ENCODE assay signal across 7 cellular contexts in the genomic region with DNA sequence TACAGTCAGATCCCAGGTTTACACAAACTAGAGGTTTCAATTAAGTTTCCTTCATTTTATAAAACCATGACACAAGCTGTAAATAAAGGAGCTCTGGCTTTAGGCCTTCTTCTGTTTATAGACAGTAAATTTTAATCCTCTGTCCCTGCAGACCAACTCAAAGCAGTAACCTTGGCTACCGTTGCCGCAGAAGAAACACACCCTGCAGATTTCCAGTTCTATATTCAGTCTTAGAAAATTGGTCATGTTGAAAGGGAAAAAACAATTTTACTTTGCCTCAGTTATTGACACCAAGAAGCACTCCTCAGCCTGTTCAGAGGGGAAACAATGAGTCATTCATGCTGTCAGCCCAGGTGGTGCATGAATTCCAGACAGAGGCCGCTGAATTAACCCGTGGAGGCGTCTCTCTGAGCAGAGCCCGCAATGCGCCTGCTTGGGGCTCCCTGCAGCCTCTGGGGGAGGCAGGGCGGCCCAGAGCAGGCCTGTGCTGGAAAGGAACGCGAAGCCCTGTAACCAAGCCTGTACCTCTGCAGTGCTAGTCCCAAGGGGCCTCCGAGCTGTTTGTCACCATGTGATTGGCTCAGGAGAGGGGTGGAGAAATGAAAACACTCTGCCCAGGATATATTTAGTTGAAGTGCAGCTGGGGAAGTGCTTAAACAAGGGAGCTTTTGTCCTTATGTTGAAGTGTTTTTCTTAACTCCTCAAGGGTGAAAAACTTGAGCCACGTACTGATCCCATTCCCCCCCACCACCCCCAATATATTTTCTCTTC.
DNase-seq lines count a peak whose midpoint lies in the region; ATAC-seq and TF ChIP-seq lines count a peak whose summit lies in the region.

No MANE protein-coding gene starts in this region.

- peak; percentile 99 for DNase-seq in NCI-H187 treated with DMSO at 0.1 percent for 48 hours (lab: John Stamatoyannopoulos, UW)
- peak; percentile 93 for DNase-seq in T-helper 2 cell treated with Interferon-gamma antibody and Interleukin-4, amounts not matched to agents 5 μg/mL and 100 μg/mL, for 36 hours (ENCODE audit: low spot score)
- DNase-seq in ascending aorta (ENCODE audit: low spot score in 2 of 2) = peak; percentile 87 to 97
- DNase-seq in hepatic stellate cell (ENCODE audit: low spot score) = peak; percentile 92
- DNase-seq in retinal pigment epithelial cell (ENCODE audit: low read depth) = peak; percentile 96

- ATAC-seq in GM18505 (IDR thresholded peaks at IDR 0.05; ENCODE audit: unreplicated experiment) (peak; percentile 97), HG02970 (IDR thresholded peaks at IDR 0.05; ENCODE audit: low FRiP score, unreplicated experiment) (peak; percentile 96)

- peaks cover 43% of the 10 kb centered on the region for H3K4me1 Mint-ChIP-seq in T-helper 2 cell treated with Interferon-gamma antibody and Interleukin-4, amounts not matched to agents 5 μg/mL and 100 μg/mL, for 36 hours (ENCODE audit: low read depth)

- H3K27me3 ChIP-seq in ascending aorta = no peaks in the 10 kb centered on the region

- H3K27ac Mint-ChIP-seq in T-helper 2 cell treated with Interferon-gamma antibody and Interleukin-4, amounts not matched to agents 5 μg/mL and 100 μg/mL, for 36 hours = peak overlapping the region; percentile 89

- H3K4me3 ChIP-seq in ascending aorta (peak overlapping the region; percentile 44 to 60), retinal pigment epithelial cell (ENCODE audit: low read length) (peak overlapping the region; percentile 24)

- H3K36me3 Mint-ChIP-seq in T-helper 2 cell treated with Interferon-gamma antibody and Interleukin-4, amounts not matched to agents 5 μg/mL and 100 μg/mL, for 36 hours (ENCODE audit: low read depth) = no peaks in the 10 kb centered on the region

- peak overlapping the region; percentile 93 to 94 for H3K27ac ChIP-seq in ascending aorta

- no peaks in the 10 kb centered on the region for H3K9me3 ChIP-seq in ascending aorta

- H3K27me3 Mint-ChIP-seq in T-helper 2 cell treated with Interferon-gamma antibody and Interleukin-4, amounts not matched to agents 5 μg/mL and 100 μg/mL, for 36 hours (ENCODE audit: low read depth) = no peaks in the 10 kb centered on the region

- peak overlapping the region; percentile 79 for H3K4me3 Mint-ChIP-seq in T-helper 2 cell treated with Interferon-gamma antibody and Interleukin-4, amounts not matched to agents 5 μg/mL and 100 μg/mL, for 36 hours

- H3K4me1 ChIP-seq in ascending aorta = peaks cover 10 to 56% of the 10 kb centered on the region in 2 donors

- TF ChIP-seq POLR2A in GM18505 (IDR thresholded peaks at IDR 0.05; ENCODE audit: borderline replicate concordance, extremely low read depth, insufficient read depth, insufficient read length) = peak; percentile 92

- H3K9me3 Mint-ChIP-seq in T-helper 2 cell treated with Interferon-gamma antibody and Interleukin-4, amounts not matched to agents 5 μg/mL and 100 μg/mL, for 36 hours = no peaks in the 10 kb centered on the region

- intact Hi-C loops in ascending aorta (cut with DNase I) = loop anchor here (1.0 to 2.0 kb wide), 5 partner anchors 11 to 87 kb away; no protein-coding TSS in a partner anchor

- H3K36me3 ChIP-seq in ascending aorta = no peaks in the 10 kb centered on the region

- TF ChIP-seq CTCF in ascending aorta (IDR thresholded peaks at IDR 0.05) (no peak), retinal pigment epithelial cell (conservative IDR thresholded peaks at IDR 0.05; ENCODE audit: low read depth, low read length) (no peak)

Comparison
In these comparisons a context has a peak if more than half of its experiments do, and no peak if none do; other contexts are left out.
1. Peak in every context shown above with its lines: DNase-seq, ATAC-seq, H3K4me3 ChIP-seq and H3K27ac ChIP-seq.